ENCODE assay signal across 26 cellular contexts in the genomic region with DNA sequence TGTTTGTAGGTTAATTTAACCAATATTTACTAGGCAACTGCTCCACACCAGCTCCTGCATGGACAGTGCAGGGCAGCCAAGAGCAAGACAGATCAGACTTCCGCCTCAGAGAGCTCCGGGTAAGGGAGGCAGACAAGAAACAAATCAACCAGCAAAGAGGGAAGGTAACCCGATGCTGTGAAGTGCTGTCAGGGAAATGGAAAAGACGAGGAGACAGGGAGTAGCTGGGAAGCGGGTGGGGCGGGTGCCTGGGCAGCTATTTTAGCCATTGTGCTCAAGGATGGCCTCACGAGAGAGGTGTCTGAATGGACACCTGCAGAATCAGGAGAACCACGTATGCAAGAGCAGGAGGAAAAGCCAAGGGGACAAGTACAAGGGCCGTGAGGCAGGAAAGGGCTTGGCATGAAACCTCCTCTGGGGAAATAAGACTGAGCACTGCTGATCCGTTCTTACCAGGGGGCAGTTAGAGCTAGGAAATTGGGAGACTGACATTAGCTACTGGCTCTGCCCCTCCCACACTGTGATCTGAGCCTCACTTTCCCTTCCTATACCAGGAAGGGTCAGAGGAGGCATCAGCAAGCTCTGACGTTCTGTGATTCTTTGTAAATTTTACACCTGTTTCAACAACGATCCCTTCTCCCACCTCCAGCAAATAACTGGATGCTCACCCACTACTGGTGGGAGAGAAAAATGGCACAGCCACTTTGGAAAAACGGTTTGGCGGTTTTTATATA. TPM values are rescaled to one million over a fixed set of nuclear protein-coding genes. Genes with fewer than 3 reads are reported as not detected.
DNase-seq lines count a peak whose midpoint lies in the region; ATAC-seq and TF ChIP-seq lines count a peak whose summit lies in the region.
"Had no signal": no experiment of that assay in that cellular context is flagged by ENCODE, and none has a peak within 500 bp of the region (broad histone marks: within the 10 kb centered on the region; RNA-seq: fewer than 3 reads in every experiment).

No MANE protein-coding gene starts in this region.

- no peak for DNase-seq in activated T-cell treated with anti-CD3 and anti-CD28 coated beads, Interleukin-2, amount 50 U/mL, for 72 hours
- DNase-seq in activated T-cell treated with anti-CD3 and anti-CD28 coated beads, Interleukin-2, amount 50 U/mL, for 48 hours, result no peak
- DNase-seq in WTC11 (ENCODE audit: low spot score), result no peak
- no peak for DNase-seq in tibial nerve (ENCODE audit: low spot score in 2 of 2)
- DNase-seq in GDM1 (lab: John Stamatoyannopoulos, UW), result no peak
- DNase-seq: activated CD4-positive, alpha-beta T cell treated with anti-CD3 and anti-CD28 coated beads, Interleukin-2, amount 10 ng/mL, durations not matched to agents 24 days and 14 days; activated naive CD4-positive, alpha-beta T cell; activated T-cell treated with anti-CD3 and anti-CD28 coated beads, Interleukin-2, amount 50 U/mL, for 24 hours; amniotic stem cell; DND-41; effector memory CD4-positive, alpha-beta T cell; head of caudate nucleus; lower lobe of right lung; NCI-H2029 treated with DMSO at 0.1 percent for 48 hours; NCI-H510A treated with DMSO at 0.1 percent for 48 hours; psoas muscle; SIG-M5; T1000; WERI-Rb-1 had no signal

- CTCF ChIA-PET in WTC11 (lab: Charles Lee), result interaction anchor here (0.7 to 1.5 kb wide), 3 partner anchors 8 to 16 kb away, joined by 4 to 8 read pairs (median 5); no protein-coding TSS in a partner anchor

- H3K4me3 Mint-ChIP-seq in activated T-cell treated with anti-CD3 and anti-CD28 coated beads, Interleukin-2, amount 50 U/mL, for 72 hours, result no peak overlapping the region
- H3K4me3 Mint-ChIP-seq in WTC11 (no peak overlapping the region), nephron (peak overlapping the region in 1 of 3 experiments; percentile 7)
- H3K4me3 Mint-ChIP-seq: activated CD4-positive, alpha-beta T cell treated with anti-CD3 and anti-CD28 coated beads, Interleukin-2, amount 10 ng/mL, durations not matched to agents 24 days and 14 days; activated T-cell treated with anti-CD3 and anti-CD28 coated beads, Interleukin-2, amount 50 U/mL, for 24 hours had no signal

- H3K27me3 Mint-ChIP-seq in activated T-cell treated with anti-CD3 and anti-CD28 coated beads, Interleukin-2, amount 50 U/mL, for 72 hours (ENCODE audit: low read depth), result no peaks in the 10 kb centered on the region
- H3K27me3 Mint-ChIP-seq in WTC11 (ENCODE audit: low read depth), result no peaks in the 10 kb centered on the region
- H3K27me3 Mint-ChIP-seq in nephron (ENCODE audit: low read depth), result peaks cover 17% of the 10 kb centered on the region
- H3K27me3 Mint-ChIP-seq: activated T-cell treated with anti-CD3 and anti-CD28 coated beads, Interleukin-2, amount 50 U/mL, for 24 hours; stimulated activated naive CD8-positive, alpha-beta T cell treated with anti-CD3 and anti-CD28 coated beads, Interleukin-15, Interleukin-2, amounts not matched to agents 100 ng/mL and 50 ng/mL, for 24 hours had no signal

- no peaks in the 10 kb centered on the region for H3K36me3 ChIP-seq in tibial nerve
- H3K36me3 ChIP-seq: BLaER1, lower lobe of right lung, thoracic aorta, WERI-Rb-1 had no signal

- H3K4me3 ChIP-seq in tibial nerve, result no peak overlapping the region
- H3K4me3 ChIP-seq: BLaER1, lower lobe of right lung, psoas muscle, thoracic aorta had no signal

- POLR2A ChIA-PET in WTC11 (lab: Charles Lee), result no interaction called here

- peaks cover 0 to 3% of the 10 kb centered on the region in 2 donors for H3K27me3 ChIP-seq in tibial nerve
- H3K27me3 ChIP-seq: BLaER1 had no signal

- 50 to 61% methylated on average over 14 of the region's 14 CpGs for WGBS in tibial nerve, 2 donors

- no peaks in the 10 kb centered on the region for H3K36me3 Mint-ChIP-seq in activated T-cell treated with anti-CD3 and anti-CD28 coated beads, Interleukin-2, amount 50 U/mL, for 72 hours (ENCODE audit: insufficient read depth in 2 of 2)
- no peaks in the 10 kb centered on the region for H3K36me3 Mint-ChIP-seq in WTC11
- H3K36me3 Mint-ChIP-seq in nephron (ENCODE audit: low read depth), result no peaks in the 10 kb centered on the region

- peak overlapping the region; percentile 14 for H3K27ac Mint-ChIP-seq in activated T-cell treated with anti-CD3 and anti-CD28 coated beads, Interleukin-2, amount 50 U/mL, for 72 hours
- H3K27ac Mint-ChIP-seq in WTC11 (peak overlapping the region; percentile 42; the same call in 1 of the 2 replicates), nephron (peak overlapping the region; percentile 27 to 49 (median 40))

- no peaks in the 10 kb centered on the region for H3K9me3 Mint-ChIP-seq in activated T-cell treated with anti-CD3 and anti-CD28 coated beads, Interleukin-2, amount 50 U/mL, for 72 hours
- H3K9me3 Mint-ChIP-seq in WTC11 (no peaks in the 10 kb centered on the region), nephron (no peaks in the 10 kb centered on the region)
- H3K9me3 Mint-ChIP-seq: activated T-cell treated with anti-CD3 and anti-CD28 coated beads, Interleukin-2, amount 50 U/mL, for 24 hours; stimulated activated naive CD8-positive, alpha-beta T cell treated with anti-CD3 and anti-CD28 coated beads, Interleukin-15, Interleukin-2, amounts not matched to agents 100 ng/mL and 50 ng/mL, for 24 hours had no signal

- ATAC-seq in activated T-cell treated with anti-CD3 and anti-CD28 coated beads, Interleukin-2, amount 50 U/mL, for 72 hours (replicated peaks in 1 of 2), result no peak
- no peak for ATAC-seq in WTC11
- no peak for ATAC-seq in GM19467 (IDR thresholded peaks at IDR 0.05; ENCODE audit: unreplicated experiment)
- ATAC-seq: lower lobe of right lung, psoas muscle had no signal

- no peak for TF ChIP-seq CTCF in WTC11 (IDR thresholded peaks at IDR 0.05)
- TF ChIP-seq CTCF in nephron (IDR thresholded peaks at IDR 0.05; ENCODE audit: unreplicated experiment in 3 of 3), result no peak
- no peak for TF ChIP-seq CTCF in tibial nerve (IDR thresholded peaks at IDR 0.05)

- peaks cover 0 to 16% (median 0%) of the 10 kb centered on the region in 4 donors for H3K4me1 ChIP-seq in tibial nerve
- H3K4me1 ChIP-seq: lower lobe of right lung, psoas muscle had no signal

- H3K9me3 ChIP-seq in tibial nerve, result no peaks in the 10 kb centered on the region
- H3K9me3 ChIP-seq: BLaER1, lower lobe of right lung, psoas muscle, thoracic aorta had no signal

- H3K27ac ChIP-seq in tibial nerve, result no peak overlapping the region
- H3K27ac ChIP-seq: BLaER1, KMS-11, lower lobe of right lung, psoas muscle, thoracic aorta, WERI-Rb-1 had no signal

- no peaks in the 10 kb centered on the region for H3K4me1 Mint-ChIP-seq in activated T-cell treated with anti-CD3 and anti-CD28 coated beads, Interleukin-2, amount 50 U/mL, for 72 hours (ENCODE audit: low read depth)
- peaks cover 12% of the 10 kb centered on the region for H3K4me1 Mint-ChIP-seq in WTC11
- peaks cover 33% of the 10 kb centered on the region for H3K4me1 Mint-ChIP-seq in nephron
- H3K4me1 Mint-ChIP-seq: activated CD4-positive, alpha-beta T cell treated with anti-CD3 and anti-CD28 coated beads, Interleukin-2, amount 10 ng/mL, durations not matched to agents 24 days and 14 days had no signal

- TF ChIP-seq EP300 in tibial nerve (IDR thresholded peaks at IDR 0.05), result no peak

- no peak for TF ChIP-seq POLR2A in tibial nerve (IDR thresholded peaks at IDR 0.05)

TF ChIP-seq in WTC11, 78 proteins besides CTCF, POLR2A, EP300 and RAD21 (continues in another document):
- TF ChIP-seq, protein P1, sequence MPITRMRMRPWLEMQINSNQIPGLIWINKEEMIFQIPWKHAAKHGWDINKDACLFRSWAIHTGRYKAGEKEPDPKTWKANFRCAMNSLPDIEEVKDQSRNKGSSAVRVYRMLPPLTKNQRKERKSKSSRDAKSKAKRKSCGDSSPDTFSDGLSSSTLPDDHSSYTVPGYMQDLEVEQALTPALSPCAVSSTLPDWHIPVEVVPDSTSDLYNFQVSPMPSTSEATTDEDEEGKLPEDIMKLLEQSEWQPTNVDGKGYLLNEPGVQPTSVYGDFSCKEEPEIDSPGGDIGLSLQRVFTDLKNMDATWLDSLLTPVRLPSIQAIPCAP (CRISPR knock-in tag; IDR thresholded peaks at IDR 0.05), result no peak
- TF ChIP-seq, protein P2, sequence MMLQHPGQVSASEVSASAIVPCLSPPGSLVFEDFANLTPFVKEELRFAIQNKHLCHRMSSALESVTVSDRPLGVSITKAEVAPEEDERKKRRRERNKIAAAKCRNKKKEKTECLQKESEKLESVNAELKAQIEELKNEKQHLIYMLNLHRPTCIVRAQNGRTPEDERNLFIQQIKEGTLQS (CRISPR knock-in tag; conservative IDR thresholded peaks at IDR 0.05), result no peak
- no peak for TF ChIP-seq SMAD4 (CRISPR knock-in tag; IDR thresholded peaks at IDR 0.05)

RNA-seq across cellular contexts. Expression of a gene that starts 6.5 kb away (rescaled TPM):
- under 1 TPM; 0.65 to 0.74 TPM for total RNA-seq in activated T-cell treated with anti-CD3 and anti-CD28 coated beads, Interleukin-2, amount 50 U/mL, for 72 hours
- 0.16 to 0.25 TPM (median 0.20 TPM) in 3 replicates for total RNA-seq in WTC11 (2021)
- total RNA-seq in tibial nerve, result 10 to 100 TPM in 3 of 4 donors, 1 to 10 TPM in 1; 9.0 to 48.8 (median 42.3) TPM
- total RNA-seq: kidney epithelial cell had no signal

RNA-seq across cellular contexts. Expression of a gene that starts 29.3 kb away (rescaled TPM):
- total RNA-seq in activated T-cell treated with anti-CD3 and anti-CD28 coated beads, Interleukin-2, amount 50 U/mL, for 72 hours, result 10 to 100 TPM; 49.6 to 55.4 TPM
- 0.18 to 0.46 TPM (median 0.21 TPM) in 3 replicates for total RNA-seq in WTC11 (2021)
- 10 to 100 TPM in 2 of 4 donors, 1 to 10 TPM in 2; 4.5 to 15.1 (median 9.2) TPM for total RNA-seq in tibial nerve

RNA-seq across cellular contexts. Expression of a gene that starts 42.0 kb away (rescaled TPM):
- 100 to 1,000 TPM; 115 to 139 TPM for total RNA-seq in activated T-cell treated with anti-CD3 and anti-CD28 coated beads, Interleukin-2, amount 50 U/mL, for 72 hours
- total RNA-seq in WTC11 (2021) (73.8 to 85.9 TPM (median 74.2 TPM) in 3 replicates), tibial nerve (100 to 1,000 TPM; 172 to 269 (median 185) TPM)

RNA-seq across cellular contexts. Expression of a gene that starts 43.4 kb away (rescaled TPM):
- total RNA-seq in activated T-cell treated with anti-CD3 and anti-CD28 coated beads, Interleukin-2, amount 50 U/mL, for 72 hours, result 10 to 100 TPM; 75.7 to 78.8 TPM
- total RNA-seq in WTC11 (2021) (75.6 to 91.2 TPM (median 76.8 TPM) in 3 replicates), tibial nerve (10 to 100 TPM; 51.3 to 70.1 (median 63.4) TPM)
